In genomic region chr16:3197694-3198333, GRCh38 we compare ENCODE assay signal across 1 cellular context. TPM values are rescaled to one million over a fixed set of nuclear protein-coding genes. Genes with fewer than 3 reads are reported as not detected.
"Had no signal": no experiment of that assay in that cellular context is flagged by ENCODE, and none has a peak within 500 bp of the region (broad histone marks: within the 10 kb centered on the region; RNA-seq: fewer than 3 reads in every experiment).

No MANE protein-coding gene starts in this region.

RNA-seq across cellular contexts. Expression of gene OR1F1, which starts 9.8 kb away (rescaled TPM):
- total RNA-seq: GM12878 had no signal
